13 cellular contexts compared by ENCODE assay signal in genomic region chr2:195562624-195563566, GRCh38.
A peak's percentile ranks its signal among the peaks of the same experiment; 100 is the strongest.
DNase-seq lines count a peak whose midpoint lies in the region; ATAC-seq, FAIRE-seq and TF ChIP-seq lines count a peak whose summit lies in the region.
"Had no signal": no experiment of that assay in that cellular context is flagged by ENCODE, and none has a peak within 500 bp of the region (broad histone marks: within the 10 kb centered on the region; RNA-seq: fewer than 3 reads in every experiment).

No MANE protein-coding gene starts in this region.

- no peak overlapping the region for H3K27ac ChIP-seq in lung (ENCODE audit: low read depth in 1 of 2, low read length in 1 of 2)
- H3K27ac ChIP-seq: thoracic aorta had no signal

- peaks cover 0 to 2% of the 10 kb centered on the region in 2 donors for H3K9me3 ChIP-seq in lung (ENCODE audit: control insufficient read depth in 2 of 2, insufficient read depth in 1 of 2, low read length in 1 of 2)
- H3K9me3 ChIP-seq in HAP-1: no peaks in the 10 kb centered on the region
- H3K9me3 ChIP-seq: thoracic aorta had no signal

- in situ Hi-C loops in HAP-1 (cut with MboI; ENCODE audit: low sequenced_read_pairs): no loop called here

- POLR2A ChIA-PET in activated CD8-positive, alpha-beta T cell treated with anti-CD3 and anti-CD28 coated beads, Interleukin-2, amount 10 ng/mL, durations not matched to agents 7 days and 5 days (lab: Charles Lee): interaction anchor here (1.0 to 8.9 kb wide), 4 partner anchors 17 to 95 kb away, joined by 4 to 198 read pairs (median 94); partner anchors contain the start of gene SLC39A10

- no peaks in the 10 kb centered on the region for H3K27me3 Mint-ChIP-seq in activated CD8-positive, alpha-beta T cell treated with anti-CD3 and anti-CD28 coated beads, Interleukin-2, amount 10 ng/mL, durations not matched to agents 7 days and 5 days (ENCODE audit: low read depth)

- ATAC-seq in activated CD8-positive, alpha-beta T cell treated with anti-CD3 and anti-CD28 coated beads, Interleukin-2, amount 10 ng/mL, durations not matched to agents 7 days and 5 days: no peak
- peak; percentile 27 for ATAC-seq in lung (ENCODE audit: insufficient read depth, low FRiP score)

- WGBS in lung, 2 donors: 53 to 74% methylated on average over 18 to 21 of the region's 26 CpGs

- no peaks in the 10 kb centered on the region for H3K36me3 ChIP-seq in lung (ENCODE audit: control insufficient read depth in 2 of 2, insufficient read depth in 2 of 2, low read length in 2 of 2)
- H3K36me3 ChIP-seq in HAP-1 (replicated peaks): no peaks in the 10 kb centered on the region
- H3K36me3 ChIP-seq: thoracic aorta had no signal

- peak overlapping the region; percentile 51 for H3K4me3 Mint-ChIP-seq in activated CD8-positive, alpha-beta T cell treated with anti-CD3 and anti-CD28 coated beads, Interleukin-2, amount 10 ng/mL, durations not matched to agents 7 days and 5 days

- peaks cover 34% of the 10 kb centered on the region for H3K36me3 Mint-ChIP-seq in activated CD8-positive, alpha-beta T cell treated with anti-CD3 and anti-CD28 coated beads, Interleukin-2, amount 10 ng/mL, durations not matched to agents 7 days and 5 days (ENCODE audit: low read depth)

- peaks cover 63% of the 10 kb centered on the region for H3K4me1 Mint-ChIP-seq in activated CD8-positive, alpha-beta T cell treated with anti-CD3 and anti-CD28 coated beads, Interleukin-2, amount 10 ng/mL, durations not matched to agents 7 days and 5 days (ENCODE audit: low read depth)

- H3K27me3 ChIP-seq in lung (ENCODE audit: control insufficient read depth, insufficient read depth): no peaks in the 10 kb centered on the region
- H3K27me3 ChIP-seq in HAP-1 (ENCODE audit: low read depth): no peaks in the 10 kb centered on the region

- no peak for TF ChIP-seq CTCF in lung (IDR thresholded peaks at IDR 0.05; ENCODE audit: control extremely low read depth, extremely low read depth)

- FAIRE-seq in GM18507 (lab: Jason Lieb, UNC): peak; percentile 57
- FAIRE-seq: bronchial epithelial cell, frontal cortex had no signal

- H3K4me3 ChIP-seq in lung: no peak overlapping the region
- H3K4me3 ChIP-seq in HAP-1: no peak overlapping the region
- H3K4me3 ChIP-seq: thoracic aorta had no signal

- H3K9me3 Mint-ChIP-seq in activated CD8-positive, alpha-beta T cell treated with anti-CD3 and anti-CD28 coated beads, Interleukin-2, amount 10 ng/mL, durations not matched to agents 7 days and 5 days (ENCODE audit: insufficient read depth): no peaks in the 10 kb centered on the region

- CTCF ChIA-PET in activated CD8-positive, alpha-beta T cell treated with anti-CD3 and anti-CD28 coated beads, Interleukin-2, amount 10 ng/mL, durations not matched to agents 7 days and 5 days (lab: Charles Lee): interaction anchor here (1.0 to 5.1 kb wide), 5 partner anchors 13 to 504 kb away, joined by 3 to 115 read pairs (median 14); partner anchors contain the start of gene SLC39A10

- peak overlapping the region; percentile 96 for H3K27ac Mint-ChIP-seq in activated CD8-positive, alpha-beta T cell treated with anti-CD3 and anti-CD28 coated beads, Interleukin-2, amount 10 ng/mL, durations not matched to agents 7 days and 5 days

- peak; percentile 18 for DNase-seq in AG20443 (ENCODE audit: low spot score)
- DNase-seq in GM18507 (ENCODE audit: extremely low spot score, insufficient read length, low read depth): no peak
- no peak for DNase-seq in activated CD8-positive, alpha-beta T cell treated with anti-CD3 and anti-CD28 coated beads, Interleukin-2, amount 10 ng/mL, durations not matched to agents 7 days and 5 days
- no peak for DNase-seq in lung (ENCODE audit: low spot score)
- no peak for DNase-seq in HAP-1 (ENCODE audit: low spot score in 2 of 2)
- no peak for DNase-seq in HT-29 (ENCODE audit: low spot score)
- no peak for DNase-seq in HK-2 (ENCODE audit: unreplicated experiment)
- DNase-seq in NOMO-1 treated with dmso at 0.1 percent for 144 hours (lab: John Stamatoyannopoulos, UW; ENCODE audit: unreplicated experiment): no peak
- DNase-seq: GOT3, NCI-H1105 had no signal

- H3K4me1 ChIP-seq in lung (ENCODE audit: control insufficient read depth in 2 of 2, insufficient read depth in 2 of 2, low read length in 2 of 2) (peaks cover 0 to 3% of the 10 kb centered on the region in 2 donors), HAP-1 (no peaks in the 10 kb centered on the region)
